Comparison of ENCODE assay signal across 8 cellular contexts in the genomic region with DNA sequence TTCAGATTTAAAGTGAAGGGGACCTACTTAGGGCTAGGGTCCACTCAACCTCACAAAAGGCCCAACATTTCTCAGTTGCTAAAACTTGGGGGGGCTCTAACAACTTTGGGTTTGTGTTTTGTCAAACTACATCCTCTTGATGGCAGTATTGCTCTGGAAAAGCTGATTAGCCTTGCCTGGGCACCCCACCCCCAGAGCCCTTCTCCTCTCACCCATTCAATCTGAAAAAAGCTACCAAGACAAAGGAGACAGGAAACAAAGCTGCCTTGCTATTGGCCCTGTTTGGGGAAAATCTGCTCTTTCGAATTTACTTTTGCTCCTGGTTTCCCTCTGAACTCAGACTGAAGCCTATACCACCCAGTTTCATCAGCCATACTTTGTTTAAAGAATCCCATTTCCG.
DNase-seq lines count a peak whose midpoint lies in the region; ATAC-seq and TF ChIP-seq lines count a peak whose summit lies in the region.

No MANE protein-coding gene starts in this region.

- no peaks in the 10 kb centered on the region for H3K27me3 Mint-ChIP-seq in stimulated activated naive B cell treated with anti-CD40 and anti-IgM and Interleukin-4, amounts not matched to agents 10 μg/mL and 1 μg/mL and 100 μg/mL, for 72 hours

- H3K9ac ChIP-seq in SK-N-SH = no peak overlapping the region

- TF ChIP-seq CTCF in GM12864 (IDR thresholded peaks at IDR 0.05; ENCODE audit: low read depth, low read length, missing control alignments) = peak; percentile 5
- TF ChIP-seq CTCF in SK-N-SH (IDR thresholded peaks at IDR 0.05) = peak; percentile 57
- TF ChIP-seq CTCF in epithelial cell of esophagus (IDR thresholded peaks at IDR 0.05; ENCODE audit: insufficient read depth, low read depth, low read length, missing control alignments) = peak; percentile 11
- TF ChIP-seq CTCF in tibial nerve (IDR thresholded peaks at IDR 0.05) = no peak

- no peaks in the 10 kb centered on the region for H3K9me3 Mint-ChIP-seq in stimulated activated naive B cell treated with anti-CD40 and anti-IgM and Interleukin-4, amounts not matched to agents 10 μg/mL and 1 μg/mL and 100 μg/mL, for 72 hours

- H3K79me2 ChIP-seq in SK-N-SH (ENCODE audit: insufficient read depth) = no peaks in the 10 kb centered on the region

- peaks cover 21 to 22% of the 10 kb centered on the region in 2 donors for H3K4me1 Mint-ChIP-seq in stimulated activated naive B cell treated with anti-CD40 and anti-IgM and Interleukin-4, amounts not matched to agents 10 μg/mL and 1 μg/mL and 100 μg/mL, for 72 hours

- peak; percentile 55 for TF ChIP-seq RAD21 in SK-N-SH (IDR thresholded peaks at IDR 0.05; ENCODE audit: low read length)

- H3K4me3 Mint-ChIP-seq in stimulated activated naive B cell treated with anti-CD40 and anti-IgM and Interleukin-4, amounts not matched to agents 10 μg/mL and 1 μg/mL and 100 μg/mL, for 72 hours = peak overlapping the region; percentile 73 to 79

- TF ChIP-seq EP300 in SK-N-SH (IDR thresholded peaks at IDR 0.05; ENCODE audit: borderline replicate concordance in 1 of 2, low read depth in 1 of 2, low read length in 1 of 2) (no peak), tibial nerve (IDR thresholded peaks at IDR 0.05) (no peak)

- H3K27me3 ChIP-seq in SK-N-SH (ENCODE audit: insufficient read depth) (no peaks in the 10 kb centered on the region), tibial nerve (no peaks in the 10 kb centered on the region)

- 46% methylated on average over 2 of the region's 2 CpGs for WGBS in SK-N-SH (ENCODE audit: low lambda C conversion rate)
- WGBS in tibial nerve, 2 donors = 47 to 48% methylated on average over 2 of the region's 2 CpGs

- no peaks in the 10 kb centered on the region for H3K36me3 Mint-ChIP-seq in stimulated activated naive B cell treated with anti-CD40 and anti-IgM and Interleukin-4, amounts not matched to agents 10 μg/mL and 1 μg/mL and 100 μg/mL, for 72 hours

- peak overlapping the region; percentile 59 for H3K27ac Mint-ChIP-seq in stimulated activated naive B cell treated with anti-CD40 and anti-IgM and Interleukin-4, amounts not matched to agents 10 μg/mL and 1 μg/mL and 100 μg/mL, for 72 hours

- no peak overlapping the region for H3K4me2 ChIP-seq in SK-N-SH

- DNase-seq in GM12864 (ENCODE audit: low read depth) = no peak
- DNase-seq in SK-N-SH = peak; percentile 28
- DNase-seq in epithelial cell of esophagus (ENCODE audit: low read depth) = peak; percentile 39
- peak; percentile 44 for DNase-seq in stimulated activated naive B cell treated with anti-CD40 and anti-IgM and Interleukin-4, amounts not matched to agents 10 μg/mL and 1 μg/mL and 100 μg/mL, for 72 hours
- DNase-seq in effector CD8-positive, alpha-beta T cell (lab: John Stamatoyannopoulos, UW) = no peak
- no peak for DNase-seq in tibial nerve (ENCODE audit: low spot score in 2 of 2)

- H4K20me1 ChIP-seq in SK-N-SH (ENCODE audit: insufficient read depth) = no peaks in the 10 kb centered on the region

- no peaks in the 10 kb centered on the region for H3K36me3 ChIP-seq in SK-N-SH (replicated peaks in 1 of 2; ENCODE audit: control insufficient read depth in 1 of 2, insufficient read depth in 2 of 2, low read length in 1 of 2)
- H3K36me3 ChIP-seq in tibial nerve = no peaks in the 10 kb centered on the region

- no peaks in the 10 kb centered on the region for H3K9me2 ChIP-seq in SK-N-SH

- peak; percentile 55 for ATAC-seq in GM21360 (IDR thresholded peaks at IDR 0.05; ENCODE audit: unreplicated experiment)
- peak; percentile 34 for ATAC-seq in HG03521 (IDR thresholded peaks at IDR 0.05; ENCODE audit: unreplicated experiment)
- peak; percentile 61 to 64 for ATAC-seq in stimulated activated naive B cell treated with anti-CD40 and anti-IgM and Interleukin-4, amounts not matched to agents 10 μg/mL and 1 μg/mL and 100 μg/mL, for 72 hours (replicated peaks)

- CTCF ChIA-PET in SK-N-SH (lab: Yijun Ruan, JAX) = interaction anchor here (0.6 to 2.6 kb wide), 6 partner anchors 13 to 1842 kb away, joined by 3 to 18 read pairs (median 3); a partner anchor contains a TSS

- peaks cover 0 to 4% of the 10 kb centered on the region in 2 experiments; a peak in 1 of 4 replicates for H3K4me1 ChIP-seq in SK-N-SH (ENCODE audit: control insufficient read depth in 1 of 2, insufficient read depth in 2 of 2, low read depth in 1 of 2, low read length in 1 of 2)
- peaks cover 0 to 5% (median 3%) of the 10 kb centered on the region in 4 donors for H3K4me1 ChIP-seq in tibial nerve

- H3F3A ChIP-seq in SK-N-SH (replicated peaks; ENCODE audit: insufficient read depth) = no peaks in the 10 kb centered on the region

- H3K9me3 ChIP-seq in SK-N-SH = no peaks in the 10 kb centered on the region
- no peaks in the 10 kb centered on the region for H3K9me3 ChIP-seq in tibial nerve

- H3K27ac ChIP-seq in SK-N-SH (ENCODE audit: low read depth in 2 of 2, low read length in 1 of 2) (no peak overlapping the region), tibial nerve (no peak overlapping the region)

- H2AFZ ChIP-seq in SK-N-SH (ENCODE audit: low read depth) = no peak overlapping the region

- H3K4me3 ChIP-seq in GM12864 (ENCODE audit: low read depth, low read length) (no peak overlapping the region), SK-N-SH (ENCODE audit: low read depth in 2 of 2, low read length in 1 of 2) (no peak overlapping the region), epithelial cell of esophagus (ENCODE audit: low read length) (no peak overlapping the region), tibial nerve (no peak overlapping the region)

- no peak for TF ChIP-seq POLR2A in tibial nerve (IDR thresholded peaks at IDR 0.05)

- POLR2A ChIA-PET in SK-N-SH (lab: Yijun Ruan, JAX) = no interaction called here

TF ChIP-seq in SK-N-SH, 30 proteins besides CTCF, POLR2A, EP300 and RAD21:
- TF ChIP-seq, protein P1, sequence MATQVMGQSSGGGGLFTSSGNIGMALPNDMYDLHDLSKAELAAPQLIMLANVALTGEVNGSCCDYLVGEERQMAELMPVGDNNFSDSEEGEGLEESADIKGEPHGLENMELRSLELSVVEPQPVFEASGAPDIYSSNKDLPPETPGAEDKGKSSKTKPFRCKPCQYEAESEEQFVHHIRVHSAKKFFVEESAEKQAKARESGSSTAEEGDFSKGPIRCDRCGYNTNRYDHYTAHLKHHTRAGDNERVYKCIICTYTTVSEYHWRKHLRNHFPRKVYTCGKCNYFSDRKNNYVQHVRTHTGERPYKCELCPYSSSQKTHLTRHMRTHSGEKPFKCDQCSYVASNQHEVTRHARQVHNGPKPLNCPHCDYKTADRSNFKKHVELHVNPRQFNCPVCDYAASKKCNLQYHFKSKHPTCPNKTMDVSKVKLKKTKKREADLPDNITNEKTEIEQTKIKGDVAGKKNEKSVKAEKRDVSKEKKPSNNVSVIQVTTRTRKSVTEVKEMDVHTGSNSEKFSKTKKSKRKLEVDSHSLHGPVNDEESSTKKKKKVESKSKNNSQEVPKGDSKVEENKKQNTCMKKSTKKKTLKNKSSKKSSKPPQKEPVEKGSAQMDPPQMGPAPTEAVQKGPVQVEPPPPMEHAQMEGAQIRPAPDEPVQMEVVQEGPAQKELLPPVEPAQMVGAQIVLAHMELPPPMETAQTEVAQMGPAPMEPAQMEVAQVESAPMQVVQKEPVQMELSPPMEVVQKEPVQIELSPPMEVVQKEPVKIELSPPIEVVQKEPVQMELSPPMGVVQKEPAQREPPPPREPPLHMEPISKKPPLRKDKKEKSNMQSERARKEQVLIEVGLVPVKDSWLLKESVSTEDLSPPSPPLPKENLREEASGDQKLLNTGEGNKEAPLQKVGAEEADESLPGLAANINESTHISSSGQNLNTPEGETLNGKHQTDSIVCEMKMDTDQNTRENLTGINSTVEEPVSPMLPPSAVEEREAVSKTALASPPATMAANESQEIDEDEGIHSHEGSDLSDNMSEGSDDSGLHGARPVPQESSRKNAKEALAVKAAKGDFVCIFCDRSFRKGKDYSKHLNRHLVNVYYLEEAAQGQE (IDR thresholded peaks at IDR 0.05; ENCODE audit: low read depth, low read length) = no peak
- TF ChIP-seq GATA2 (CRISPR knock-in tag; IDR thresholded peaks at IDR 0.05) (no peak), FOXJ3 (CRISPR knock-in tag; IDR thresholded peaks at IDR 0.05) (no peak), NRF1 (IDR thresholded peaks at IDR 0.05; ENCODE audit: low read depth, low read length) (no peak), NFIC (IDR thresholded peaks at IDR 0.05; ENCODE audit: borderline replicate concordance) (no peak)
- TF ChIP-seq, protein P2, sequence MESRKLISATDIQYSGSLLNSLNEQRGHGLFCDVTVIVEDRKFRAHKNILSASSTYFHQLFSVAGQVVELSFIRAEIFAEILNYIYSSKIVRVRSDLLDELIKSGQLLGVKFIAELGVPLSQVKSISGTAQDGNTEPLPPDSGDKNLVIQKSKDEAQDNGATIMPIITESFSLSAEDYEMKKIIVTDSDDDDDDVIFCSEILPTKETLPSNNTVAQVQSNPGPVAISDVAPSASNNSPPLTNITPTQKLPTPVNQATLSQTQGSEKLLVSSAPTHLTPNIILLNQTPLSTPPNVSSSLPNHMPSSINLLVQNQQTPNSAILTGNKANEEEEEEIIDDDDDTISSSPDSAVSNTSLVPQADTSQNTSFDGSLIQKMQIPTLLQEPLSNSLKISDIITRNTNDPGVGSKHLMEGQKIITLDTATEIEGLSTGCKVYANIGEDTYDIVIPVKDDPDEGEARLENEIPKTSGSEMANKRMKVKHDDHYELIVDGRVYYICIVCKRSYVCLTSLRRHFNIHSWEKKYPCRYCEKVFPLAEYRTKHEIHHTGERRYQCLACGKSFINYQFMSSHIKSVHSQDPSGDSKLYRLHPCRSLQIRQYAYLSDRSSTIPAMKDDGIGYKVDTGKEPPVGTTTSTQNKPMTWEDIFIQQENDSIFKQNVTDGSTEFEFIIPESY (IDR thresholded peaks at IDR 0.05; ENCODE audit: borderline replicate concordance, low read depth) = 0 out of 2 replicates have a peak, but pooled peaks have one; percentile 17
TF ChIP-seq in SK-N-SH: peak in this region for 1.

Comparison
In these comparisons a context has a peak if more than half of its experiments do, and no peak if none do; other contexts are left out.
1. DNase-seq: peak in SK-N-SH (single experiment), epithelial cell of esophagus (single experiment) and stimulated activated naive B cell treated with anti-CD40 and anti-IgM and Interleukin-4, amounts not matched to agents 10 μg/mL and 1 μg/mL and 100 μg/mL, for 72 hours (single experiment); none in GM12864 (single experiment), effector CD8-positive, alpha-beta T cell (single experiment) and tibial nerve (0 of 2).
2. CTCF ChIP-seq: peak in GM12864 (single experiment), SK-N-SH (single experiment) and epithelial cell of esophagus (single experiment); none in tibial nerve (0 of 5).
3. Peak in every context shown above with its lines, with median percentiles within 50 percentile points of each other: ATAC-seq.